3 cellular contexts compared by ENCODE assay signal in genomic region chr3:182424006-182424405, GRCh38.
TF ChIP-seq lines count a peak whose summit lies in the region.

No MANE protein-coding gene starts in this region.

TF ChIP-seq in A549, 52 proteins besides CTCF, POLR2A, EP300 and RAD21:
- no peak for TF ChIP-seq MAX (IDR thresholded peaks at IDR 0.05)
- no peak for TF ChIP-seq HMGXB4 (CRISPR knock-in tag; IDR thresholded peaks at IDR 0.05; ENCODE audit: borderline replicate concordance)
- TF ChIP-seq PHF8 (IDR thresholded peaks at IDR 0.05; ENCODE audit: borderline replicate concordance, low read depth), result no peak
- no peak for TF ChIP-seq TFCP2L1 (CRISPR knock-in tag; IDR thresholded peaks at IDR 0.05)
- no peak for TF ChIP-seq USF2 (IDR thresholded peaks at IDR 0.05)
- TF ChIP-seq ZFP36 (IDR thresholded peaks at IDR 0.05; ENCODE audit: borderline replicate concordance, partially characterized antibody), result no peak
- 0 out of 2 replicates have a peak, but pooled peaks have one; percentile 9 for TF ChIP-seq ZC3H11A (IDR thresholded peaks at IDR 0.05)
- TF ChIP-seq MYC (IDR thresholded peaks at IDR 0.05; ENCODE audit: borderline replicate concordance, low read length), result no peak
TF ChIP-seq in A549: peak in this region for 1.

TF ChIP-seq in HEK293, 187 proteins besides CTCF, POLR2A, EP300 and RAD21 (continues in another document):
- TF ChIP-seq ZNF555 (tag by site-specific recombination; conservative IDR thresholded peaks at IDR 0.05), result peak; percentile 34
- TF ChIP-seq ZNF664 (tag by site-specific recombination; IDR thresholded peaks at IDR 0.05), result 0 out of 2 replicates have a peak, but pooled peaks have one; percentile 22
- TF ChIP-seq ZNF202 (tag by site-specific recombination; IDR thresholded peaks at IDR 0.05; ENCODE audit: borderline replicate concordance), result 0 out of 2 replicates have a peak, but pooled peaks have one; percentile 37
- no peak for TF ChIP-seq BCL11B (tag by site-specific recombination; IDR thresholded peaks at IDR 0.05; ENCODE audit: low read depth)
- TF ChIP-seq ZNF654 (tag by site-specific recombination; IDR thresholded peaks at IDR 0.05; ENCODE audit: low read depth), result peak; percentile 14; the same call in 1 of the 2 replicates
- no peak for TF ChIP-seq ZNF433 (tag by site-specific recombination; IDR thresholded peaks at IDR 0.05; ENCODE audit: low read depth)
- peak; percentile 72 for TF ChIP-seq ZNF518A (tag by site-specific recombination; conservative IDR thresholded peaks at IDR 0.05; ENCODE audit: low read depth)
- TF ChIP-seq ZBTB21 (tag by site-specific recombination; IDR thresholded peaks at IDR 0.05), result no peak
- peak; percentile 58; the same call in 1 of the 2 replicates for TF ChIP-seq ZNF140 (tag by site-specific recombination; IDR thresholded peaks at IDR 0.05)
- no peak for TF ChIP-seq OSR2 (tag by site-specific recombination; IDR thresholded peaks at IDR 0.05)
- TF ChIP-seq ZNF426 (tag by site-specific recombination; IDR thresholded peaks at IDR 0.05), result peak; percentile 44
- no peak for TF ChIP-seq KLF10 (tag by site-specific recombination; IDR thresholded peaks at IDR 0.05)
- no peak for TF ChIP-seq HIC1 (tag by site-specific recombination; IDR thresholded peaks at IDR 0.05)
- no peak for TF ChIP-seq ZFP3 (tag by site-specific recombination; IDR thresholded peaks at IDR 0.05; ENCODE audit: low read depth)
- no peak for TF ChIP-seq GLIS2 (tag by site-specific recombination; IDR thresholded peaks at IDR 0.05)
- TF ChIP-seq ZBTB20 (tag by site-specific recombination; IDR thresholded peaks at IDR 0.05), result no peak
- TF ChIP-seq ZNF362 (tag by site-specific recombination; IDR thresholded peaks at IDR 0.05), result no peak

TF ChIP-seq in H1, 55 proteins besides CTCF, POLR2A, EP300 and RAD21:
- TF ChIP-seq GABPA (IDR thresholded peaks at IDR 0.05; ENCODE audit: borderline replicate concordance, insufficient read depth, low read length) (no peak), RNF2 (IDR thresholded peaks at IDR 0.05; ENCODE audit: borderline replicate concordance, low read depth, low read length, missing control alignments, poor library complexity, severe bottlenecking) (no peak), POLR2AphosphoS5 (IDR thresholded peaks at IDR 0.05; ENCODE audit: low read depth, low read length) (no peak), USF2 (IDR thresholded peaks at IDR 0.05; ENCODE audit: low read length) (no peak)
